1 cellular context compared by ENCODE assay signal in genomic region chr7:74028321-74028812, GRCh38.
TF ChIP-seq lines count a peak whose summit lies in the region.

No MANE protein-coding gene starts in this region.

TF ChIP-seq in HepG2, 621 proteins besides CTCF, POLR2A, EP300 and RAD21:
- TF ChIP-seq XBP1 (CRISPR knock-in tag; IDR thresholded peaks at IDR 0.05) (no peak), NR2F2 (IDR thresholded peaks at IDR 0.05; ENCODE audit: borderline replicate concordance, low read depth) (no peak), YEATS2 (CRISPR knock-in tag; IDR thresholded peaks at IDR 0.05; ENCODE audit: borderline replicate concordance) (no peak), ZNF800 (CRISPR knock-in tag; IDR thresholded peaks at IDR 0.05) (no peak), NPAS2 (CRISPR knock-in tag; IDR thresholded peaks at IDR 0.05; ENCODE audit: borderline replicate concordance) (no peak), NONO (IDR thresholded peaks at IDR 0.05) (no peak), NONO (CRISPR knock-in tag; conservative IDR thresholded peaks at IDR 0.05) (no peak), ZKSCAN8 (CRISPR knock-in tag; IDR thresholded peaks at IDR 0.05; ENCODE audit: borderline replicate concordance) (no peak)
TF ChIP-seq in HepG2: peak in this region for 0.
